ENCODE assay signal across 9 cellular contexts in genomic region chr10:31961264-31961663, GRCh38. TPM values are rescaled to one million over a fixed set of nuclear protein-coding genes. Genes with fewer than 3 reads are reported as not detected.
A peak's percentile ranks its signal among the peaks of the same experiment; 100 is the strongest.
DNase-seq lines count a peak whose midpoint lies in the region; ATAC-seq lines count a peak whose summit lies in the region.
"Had no signal": no experiment of that assay in that cellular context is flagged by ENCODE, and none has a peak within 500 bp of the region (broad histone marks: within the 10 kb centered on the region; RNA-seq: fewer than 3 reads in every experiment).

No MANE protein-coding gene starts in this region.

- no peak overlapping the region for H3K27ac ChIP-seq in trophoblast cell (ENCODE audit: low read depth, low read length)

- no peak overlapping the region for H3K23ac ChIP-seq in trophoblast cell (ENCODE audit: low read length)

- no peaks in the 10 kb centered on the region for H3K9me3 ChIP-seq in trophoblast cell (ENCODE audit: insufficient read depth, low read depth, low read length)

- no peak overlapping the region for H3K14ac ChIP-seq in trophoblast cell (ENCODE audit: low read length)

- no peak overlapping the region for H3K4ac ChIP-seq in trophoblast cell (ENCODE audit: low read depth, low read length)

- peak; percentile 36 for DNase-seq in NCI-H510A treated with DMSO at 0.1 percent for 48 hours (lab: John Stamatoyannopoulos, UW)
- no peak for DNase-seq in NCI-H510A (lab: John Stamatoyannopoulos, UW)
- DNase-seq in NCI-H1092 treated with DMSO at 0.1 percent for 48 hours (lab: John Stamatoyannopoulos, UW), result peak; percentile 74
- DNase-seq in T1000 (lab: John Stamatoyannopoulos, UW), result peak; percentile 72
- peak; percentile 11 to 42 for DNase-seq in trophoblast cell
- no peak for DNase-seq in hepatic stellate cell (ENCODE audit: low spot score)
- DNase-seq: NCI-H187 had no signal

- WGBS in trophoblast cell (ENCODE audit: extremely low coverage, insufficient coverage, insufficient read length), result no CpG with 5 or more reads among the region's 4 CpGs

- peaks cover 10 to 18% of the 10 kb centered on the region in 2 experiments for H3K4me1 ChIP-seq in trophoblast cell (ENCODE audit: control insufficient read depth in 1 of 2, insufficient read depth in 2 of 2, low read length in 2 of 2)

- no peak overlapping the region for H3K9ac ChIP-seq in trophoblast cell (ENCODE audit: low read length)

- no peak overlapping the region for H2BK5ac ChIP-seq in trophoblast cell (ENCODE audit: low read depth, low read length, poor library complexity)

- no peaks in the 10 kb centered on the region for H3K36me3 ChIP-seq in trophoblast cell (ENCODE audit: control insufficient read depth in 1 of 2, insufficient read depth in 2 of 2, low read length in 2 of 2)

- H3K27me3 ChIP-seq in trophoblast cell (ENCODE audit: insufficient read depth, low read length), result no peaks in the 10 kb centered on the region

- H4K91ac ChIP-seq in trophoblast cell (ENCODE audit: low read depth, low read length), result no peak overlapping the region

- no peak overlapping the region for H3K4me3 ChIP-seq in trophoblast cell (ENCODE audit: low read depth, low read length)

- no peak overlapping the region for H2AFZ ChIP-seq in trophoblast cell (ENCODE audit: insufficient read depth, low read length, poor library complexity)

- no peak overlapping the region for H3K18ac ChIP-seq in trophoblast cell (ENCODE audit: low read length)

- no peak overlapping the region for H2AK5ac ChIP-seq in trophoblast cell (ENCODE audit: low read length)

- ATAC-seq in GM19328 (IDR thresholded peaks at IDR 0.05; ENCODE audit: unreplicated experiment), result no peak
- no peak for ATAC-seq in GM21717 (IDR thresholded peaks at IDR 0.05; ENCODE audit: unreplicated experiment)

- no peak overlapping the region for H3K4me2 ChIP-seq in trophoblast cell (ENCODE audit: low read length)

- no peaks in the 10 kb centered on the region for H3K79me2 ChIP-seq in trophoblast cell (ENCODE audit: control insufficient read depth, insufficient read depth, low read length, poor library complexity)

- no peak overlapping the region for H4K12ac ChIP-seq in trophoblast cell (ENCODE audit: low read depth, low read length)

- peaks cover 2% of the 10 kb centered on the region for H3K79me1 ChIP-seq in trophoblast cell (ENCODE audit: low read length)

- no peak overlapping the region for H4K8ac ChIP-seq in trophoblast cell (ENCODE audit: low read depth, low read length)

- no peak overlapping the region for H2BK12ac ChIP-seq in trophoblast cell (ENCODE audit: low read length)

- H2BK120ac ChIP-seq in trophoblast cell (ENCODE audit: insufficient read depth, low read length, poor library complexity), result no peak overlapping the region

RNA-seq across cellular contexts. Expression of gene ARHGAP12, which starts 32.6 kb away (rescaled TPM):
- 15.5 and 16.4 TPM in 2 replicates for polyA plus RNA-seq in trophoblast cell (2013)

Comparison
In these comparisons a context has a peak if more than half of its experiments do, and no peak if none do; other contexts are left out.
1. DNase-seq: peak in NCI-H510A treated with DMSO at 0.1 percent for 48 hours (single experiment), NCI-H1092 treated with DMSO at 0.1 percent for 48 hours (single experiment), T1000 (single experiment) and trophoblast cell (2 of 2); none in NCI-H510A (single experiment) and hepatic stellate cell (single experiment).